8 cellular contexts compared by ENCODE assay signal in genomic region chr9:52678-53077, GRCh38. TPM values are rescaled to one million over a fixed set of nuclear protein-coding genes. Genes with fewer than 3 reads are reported as not detected.
DNase-seq lines count a peak whose midpoint lies in the region; ATAC-seq, FAIRE-seq and TF ChIP-seq lines count a peak whose summit lies in the region.
"Not testable (repeated sequence)": the region's sequence is repeated elsewhere in the genome, so short reads cannot be mapped to it uniquely, and the experiment has no call there.

No MANE protein-coding gene starts in this region.

- not testable (repeated sequence) for TF ChIP-seq CTCF in GM12878 (IDR thresholded peaks at IDR 0.05 in 2 of 3, conservative IDR thresholded peaks at IDR 0.05 in 1 of 3; ENCODE audit: control insufficient read depth in 2 of 3, extremely low read depth in 1 of 3, insufficient read depth in 1 of 3, low read depth in 3 of 3, low read length in 3 of 3)

- TF ChIP-seq RAD21 in GM12878 (IDR thresholded peaks at IDR 0.05; ENCODE audit: insufficient read depth, low read depth, low read length) = not testable (repeated sequence)

- H3K9ac ChIP-seq in GM12878 (ENCODE audit: control insufficient read depth, insufficient read depth, low read length) = not testable (repeated sequence)

- not testable (repeated sequence) for H3K9me3 ChIP-seq in GM12878 (replicated peaks; ENCODE audit: control insufficient read depth, insufficient read depth, low read length)

- peak; percentile 95 for ATAC-seq in GM19043 (IDR thresholded peaks at IDR 0.05; ENCODE audit: low read depth, unreplicated experiment)
- ATAC-seq in GM21576 (IDR thresholded peaks at IDR 0.05; ENCODE audit: unreplicated experiment) = peak; percentile 87
- peak; percentile 87 for ATAC-seq in HG02759 (IDR thresholded peaks at IDR 0.05; ENCODE audit: unreplicated experiment)
- ATAC-seq in HG03108 (IDR thresholded peaks at IDR 0.05; ENCODE audit: unreplicated experiment) = peak; percentile 85
- ATAC-seq in GM12878 = peak; percentile 80

- H2AFZ ChIP-seq in GM12878 (ENCODE audit: control insufficient read depth, low read depth, low read length) = not testable (repeated sequence)

- CTCF ChIA-PET in GM12878 (lab: Yijun Ruan, JAX) = not testable (repeated sequence)

- H3K4me1 ChIP-seq in GM12878 (ENCODE audit: control insufficient read depth, insufficient read depth, low read length) = not testable (repeated sequence)

- H3K27ac ChIP-seq in GM12878 (ENCODE audit: control insufficient read depth, insufficient read depth) = not testable (repeated sequence)

- 0% methylated on average over 2 of the region's 2 CpGs for WGBS in GM12878 (ENCODE audit: insufficient coverage, insufficient replicate concordance, low lambda C conversion rate, missing lambda C conversion rate)

- intact Hi-C loops in GM12878 (cut with micrococcal nuclease; ENCODE audit: unreplicated experiment) = not testable (repeated sequence)

- H4K20me1 ChIP-seq in GM12878 (ENCODE audit: control insufficient read depth, insufficient read depth) = not testable (repeated sequence)

- TF ChIP-seq POLR2A in GM12878 (IDR thresholded peaks at IDR 0.05; ENCODE audit: low read depth, low read length) = not testable (repeated sequence)

- not testable (repeated sequence) for H3K79me2 ChIP-seq in GM12878 (ENCODE audit: control insufficient read depth, insufficient read depth, low read length)

- not testable (repeated sequence) for H3K27me3 ChIP-seq in GM12878 (replicated peaks in 1 of 2; ENCODE audit: control insufficient read depth in 2 of 2, insufficient read depth in 2 of 2, low read length in 1 of 2)

- BruUV-seq in GM12878 (replicated peaks; lab: Mats Ljungman, UMichigan) = not testable (repeated sequence)

- in situ Hi-C loops in GM12878 (cut with MboI) = not testable (repeated sequence)

- DNase-seq in GM04503 (ENCODE audit: low read depth) = peak; percentile 7
- DNase-seq in HS-5 (ENCODE audit: low read depth) = peak; percentile 14
- peak; percentile 5 for DNase-seq in GM12878 (ENCODE audit: low read depth, low spot score)
- peak; percentile 87 for DNase-seq in renal cortical epithelial cell (ENCODE audit: low read depth)

- FAIRE-seq in GM12878 (lab: Jason Lieb, UNC) = not testable (repeated sequence)

- H3K4me3 ChIP-seq in GM12878 = not testable (repeated sequence)

- RAD21 ChIA-PET in GM12878 (lab: Charles Lee; ENCODE audit: unreplicated experiment) = not testable (repeated sequence)

- POLR2A ChIA-PET in GM12878 (lab: Charles Lee) = not testable (repeated sequence)

- SMC1A ChIA-PET in GM12878 (lab: Charles Lee; ENCODE audit: uncharacterized antibody, unreplicated experiment) = not testable (repeated sequence)

- H3K4me2 ChIP-seq in GM12878 (ENCODE audit: control insufficient read depth, insufficient read depth) = not testable (repeated sequence)

- not testable (repeated sequence) for TF ChIP-seq EP300 in GM12878 (IDR thresholded peaks at IDR 0.05; ENCODE audit: borderline replicate concordance in 1 of 2, control insufficient read depth in 1 of 2, low read depth in 2 of 2, low read length in 2 of 2)

- not testable (repeated sequence) for H3K36me3 ChIP-seq in GM12878 (ENCODE audit: control insufficient read depth in 2 of 2, insufficient read depth in 2 of 2, low read length in 1 of 2)

RNA-seq across cellular contexts. Expression of gene WASHC1, which starts 23.4 kb away (rescaled TPM):
- 4.0 and 5.1 TPM in 2 replicates for total RNA-seq in GM12878 (2013; cell fraction: nucleolus; rRNA removed)
- total RNA-seq in GM12878 (2014; rRNA removed) (9.4 and 9.8 TPM in 2 replicates), GM12878 (2014; rRNA removed; fragmentation: Illumina TruSeq; extraction: Trizol) (4.3 and 4.9 TPM in 2 replicates), GM12878 (2021) (13.3 and 15.5 TPM in 2 replicates), renal cortical epithelial cell (1.9 and 4.7 TPM in 2 replicates)
- 4.6 TPM for polyA plus RNA-seq in GM12878 (2011; ENCODE audit: low read depth)
- polyA plus RNA-seq in GM12878 (2011; rRNA removed) (4.3 and 11.8 TPM in 2 replicates), GM12878 (2014; fragmentation: Illumina TruSeq; extraction: Trizol) (0.62 and 3.0 TPM in 2 replicates), GM12878 (2014; fragmentation: Nextera tagmentation; extraction: Ambion mirVana) (under 1 TPM; 0.19 to 0.71 TPM), GM12878 (2014; rRNA removed) (11.1 and 14.7 TPM in 2 replicates), GM12878 (2016; fragmentation: Nextera tagmentation; extraction: Ambion mirVana) (1 to 10 TPM; 6.0 to 6.9 TPM)
- polyA plus RNA-seq in GM12878 (2011; cell fraction: cytosol; rRNA removed) = 7.7 and 12.4 TPM in 2 replicates
- 91.9 and 97.3 TPM in 2 replicates for polyA plus RNA-seq in GM12878 (2011; cell fraction: nucleus; rRNA removed)
- polyA plus RNA-seq in GM12878 (2012) = 11.2 and 12.0 TPM in 2 replicates
- polyA minus RNA-seq in GM12878 (2011; rRNA and poly(A)+ RNA removed) = 3.7 and 6.9 TPM in 2 replicates
- polyA minus RNA-seq in GM12878 (2011; cell fraction: cytosol; rRNA and poly(A)+ RNA removed) = 1.6 and 2.8 TPM in 2 replicates
- polyA minus RNA-seq in GM12878 (2011; cell fraction: nucleus; rRNA and poly(A)+ RNA removed) = 5.2 and 7.6 TPM in 2 replicates

Comparison
In these comparisons a context has a peak if more than half of its experiments do, and no peak if none do; other contexts are left out.
1. DNase-seq: peak in every context shown above with its lines; median percentile 87 in renal cortical epithelial cell; 14 in HS-5; 7 in GM04503; 5 in GM12878.